Comparison of ENCODE assay signal across 15 cellular contexts in genomic region chr17:46152423-46152822, GRCh38. TPM values are rescaled to one million over a fixed set of nuclear protein-coding genes. Genes with fewer than 3 reads are reported as not detected.
DNase-seq lines count a peak whose midpoint lies in the region; ATAC-seq and TF ChIP-seq lines count a peak whose summit lies in the region.
"Had no signal": no experiment of that assay in that cellular context is flagged by ENCODE, and none has a peak within 500 bp of the region (broad histone marks: within the 10 kb centered on the region; RNA-seq: fewer than 3 reads in every experiment).

No MANE protein-coding gene starts in this region.

- peak overlapping the region; percentile 54 for H3K27ac ChIP-seq in neutrophil
- no peak overlapping the region for H3K27ac ChIP-seq in transverse colon
- H3K27ac ChIP-seq: thyroid gland had no signal

- peak overlapping the region; percentile 52 for H3K27ac Mint-ChIP-seq in activated B cell treated with CpG ODN at 0.5 μM for 24 hours
- H3K27ac Mint-ChIP-seq: dendritic cell treated with granulocyte-macrophage colony-stimulating factor and Interleukin-4, amounts not matched to agents 40 ng/mL and 50 ng/mL, for 4 days had no signal

- H3K27me3 ChIP-seq in neutrophil (no peaks in the 10 kb centered on the region), transverse colon (no peaks in the 10 kb centered on the region)
- H3K27me3 ChIP-seq: thyroid gland had no signal

- intact Hi-C loops in activated B cell treated with CpG ODN at 0.5 μM for 24 hours (cut with micrococcal nuclease): no loop called here
- intact Hi-C loops in transverse colon (cut with DNase I; ENCODE audit: low total_unique reads): no loop called here

- DNase-seq in NCI-H2107 treated with DMSO at 0.1 percent for 48 hours (lab: John Stamatoyannopoulos, UW; ENCODE audit: unreplicated experiment) (peak; percentile 90), NCI-H2107 (lab: John Stamatoyannopoulos, UW) (no peak), LNCaP clone FGC (ENCODE audit: low read depth) (no peak), activated B cell treated with CpG ODN at 0.5 μM for 24 hours (no peak), SW480 (ENCODE audit: low spot score) (no peak), transverse colon (no peak), RPMI8226 (no peak)
- DNase-seq: amygdala, DMS79 treated with DMSO at 0.1 percent for 48 hours, foreskin fibroblast, NCI-H1092, thyroid gland had no signal

- CTCF ChIA-PET in activated B cell treated with CpG ODN at 0.5 μM for 24 hours (lab: Charles Lee): interaction anchor here (0.7 to 2.4 kb wide), 2 partner anchors 24 to 41 kb away, joined by 3 to 6 read pairs; partner anchors contain the start of gene KANSL1

- in situ Hi-C loops in transverse colon (cut with MboI; ENCODE audit: low pct_ligation_motif_present in 1 of 4, low pct_unique_long_range_greater_than_20kb in 1 of 4, low sequenced_read_pairs in 3 of 4): no loop called here

- TF ChIP-seq EP300 in transverse colon (IDR thresholded peaks at IDR 0.05; ENCODE audit: low read depth): no peak

- H3K4me1 Mint-ChIP-seq in activated B cell treated with CpG ODN at 0.5 μM for 24 hours: peaks cover 88% of the 10 kb centered on the region

- no peaks in the 10 kb centered on the region for H3K27me3 Mint-ChIP-seq in activated B cell treated with CpG ODN at 0.5 μM for 24 hours
- H3K27me3 Mint-ChIP-seq: dendritic cell treated with granulocyte-macrophage colony-stimulating factor and Interleukin-4, amounts not matched to agents 40 ng/mL and 50 ng/mL, for 4 days had no signal

- H3K4me3 ChIP-seq in LNCaP clone FGC (ENCODE audit: low read depth, low read length) (peak overlapping the region; percentile 10; the same call in 1 of the 2 replicates), neutrophil (ENCODE audit: low read depth in 1 of 2, low read length in 1 of 2) (no peak overlapping the region), transverse colon (no peak overlapping the region)
- H3K4me3 ChIP-seq: HAP-1, thyroid gland had no signal

- peaks cover 5% of the 10 kb centered on the region for H3K36me3 ChIP-seq in neutrophil
- no peaks in the 10 kb centered on the region for H3K36me3 ChIP-seq in transverse colon
- H3K36me3 ChIP-seq: HAP-1, thyroid gland had no signal

- TF ChIP-seq CTCF in LNCaP clone FGC (IDR thresholded peaks at IDR 0.05; ENCODE audit: control insufficient read depth, extremely low read depth, insufficient read depth): no peak
- no peak for TF ChIP-seq CTCF in activated B cell treated with CpG ODN at 0.5 μM for 24 hours (IDR thresholded peaks at IDR 0.05)
- no peak for TF ChIP-seq CTCF in neutrophil (IDR thresholded peaks at IDR 0.05)
- no peak for TF ChIP-seq CTCF in transverse colon (IDR thresholded peaks at IDR 0.05)

- ATAC-seq in activated B cell treated with CpG ODN at 0.5 μM for 24 hours (ENCODE audit: low read depth): no peak

- H3K4me3 Mint-ChIP-seq in activated B cell treated with CpG ODN at 0.5 μM for 24 hours: no peak overlapping the region
- H3K4me3 Mint-ChIP-seq: dendritic cell treated with granulocyte-macrophage colony-stimulating factor and Interleukin-4, amounts not matched to agents 40 ng/mL and 50 ng/mL, for 4 days had no signal

- H3K9me3 ChIP-seq in neutrophil: no peaks in the 10 kb centered on the region
- H3K9me3 ChIP-seq in transverse colon: no peaks in the 10 kb centered on the region
- H3K9me3 ChIP-seq: HAP-1, thyroid gland had no signal

- 39 to 63% methylated on average over 2 of the region's 2 CpGs for WGBS in transverse colon (ENCODE audit: low coverage in 1 of 2), 2 donors

- H3K36me3 Mint-ChIP-seq in activated B cell treated with CpG ODN at 0.5 μM for 24 hours (ENCODE audit: low read depth): peaks cover 20% of the 10 kb centered on the region

- H3K4me1 ChIP-seq in neutrophil (ENCODE audit: control insufficient read depth in 1 of 2, insufficient read depth in 1 of 2, low read depth in 1 of 2, low read length in 1 of 2) (peaks cover 24 to 39% of the 10 kb centered on the region in 2 experiments), transverse colon (peaks cover 37 to 85% (median 54%) of the 10 kb centered on the region in 4 donors)

- POLR2A ChIA-PET in activated B cell treated with CpG ODN at 0.5 μM for 24 hours (lab: Charles Lee): interaction anchor here (0.6 to 1.3 kb wide), 2 partner anchors 9 to 41 kb away, joined by 3 to 7 read pairs; partner anchors contain the start of gene KANSL1

- no peaks in the 10 kb centered on the region for H3K9me3 Mint-ChIP-seq in activated B cell treated with CpG ODN at 0.5 μM for 24 hours
- H3K9me3 Mint-ChIP-seq: dendritic cell treated with granulocyte-macrophage colony-stimulating factor and Interleukin-4, amounts not matched to agents 40 ng/mL and 50 ng/mL, for 4 days had no signal

- no peak for TF ChIP-seq POLR2A in transverse colon (IDR thresholded peaks at IDR 0.05)

RNA-seq across cellular contexts. Expression of gene KANSL1, which starts 40.8 kb away (rescaled TPM):
- 127 and 152 TPM in 2 replicates for total RNA-seq in activated B cell treated with CpG ODN at 0.5 μM for 24 hours
- 100 to 1,000 TPM in 3 of 4 donors, 10 to 100 TPM in 1; 80.3 to 201 (median 146) TPM for total RNA-seq in transverse colon
